ENCODE assay signal across 1 cellular context in genomic region chr2:109644571-109645275, GRCh38.
TF ChIP-seq lines count a peak whose summit lies in the region.

No MANE protein-coding gene starts in this region.

TF ChIP-seq in A549, 52 proteins besides CTCF, POLR2A, EP300 and RAD21 (continued from another document):
- no peak for TF ChIP-seq PHF8 (IDR thresholded peaks at IDR 0.05; ENCODE audit: borderline replicate concordance, low read depth)
